In the genomic region with DNA sequence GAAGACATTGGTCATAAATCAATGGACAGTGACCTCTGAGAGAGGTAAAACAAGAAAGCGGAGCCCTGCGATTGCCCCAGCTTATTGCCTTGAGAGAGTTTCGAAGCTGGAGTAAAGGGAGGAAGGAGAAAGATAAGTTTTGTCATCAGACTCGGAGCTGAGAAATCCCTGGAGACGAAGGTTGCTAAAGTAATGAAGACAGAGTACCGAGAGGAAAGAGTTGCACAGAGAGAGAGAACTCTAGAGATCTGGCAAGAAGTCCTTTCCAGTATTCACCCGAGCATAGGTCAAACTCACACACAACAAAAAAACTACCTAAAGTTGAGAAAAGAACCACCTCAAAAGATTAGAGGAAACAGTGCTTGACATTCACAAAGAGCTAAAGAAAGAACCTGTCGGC, we compare ENCODE assay signal across 27 cellular contexts.
"Had no signal": no experiment of that assay in that cellular context is flagged by ENCODE, and none has a peak within 500 bp of the region (broad histone marks: within the 10 kb centered on the region; RNA-seq: fewer than 3 reads in every experiment).

No MANE protein-coding gene starts in this region.

- FAIRE-seq: astrocyte had no signal

- H3K4me1 Mint-ChIP-seq: activated CD4-positive, alpha-beta T cell treated with anti-CD3 and anti-CD28 coated beads, Interleukin-2, amount 10 ng/mL, durations not matched to agents 24 days and 14 days; activated CD8-positive, alpha-beta memory T cell treated with anti-CD3 and anti-CD28 coated beads, Interleukin-2, amount 10 ng/mL, durations not matched to agents 7 days and 5 days; IgD-negative memory B cell; T-helper 17 cell; WTC11 had no signal

- H3K4me1 ChIP-seq: Peyer's patch had no signal

- H3K27me3 ChIP-seq: Peyer's patch had no signal

- H3K4me3 Mint-ChIP-seq: activated CD4-positive, alpha-beta T cell treated with anti-CD3 and anti-CD28 coated beads, Interleukin-2, amount 10 ng/mL, durations not matched to agents 24 days and 14 days; activated CD8-positive, alpha-beta memory T cell treated with anti-CD3 and anti-CD28 coated beads, Interleukin-2, amount 10 ng/mL, durations not matched to agents 7 days and 5 days; activated naive CD8-positive, alpha-beta T cell; activated T-cell treated with anti-CD3 and anti-CD28 coated beads, Interleukin-2, amount 50 U/mL, for 24 hours; activated T-helper 1 cell treated with anti-CD3 and anti-CD28 coated beads, Interleukin-12 subunit alpha, Interleukin-12 subunit beta, Interleukin-2, Interleukin-4 antibody, amounts not matched to agents 30 ng/mL and 10 ng/mL and 1 ng/mL, durations not matched to agents 14 hours and 24 hours and 36 hours; brain; IgD-negative memory B cell; T-helper 17 cell; WTC11 had no signal

- ATAC-seq: activated CD8-positive, alpha-beta memory T cell treated with anti-CD3 and anti-CD28 coated beads, Interleukin-2, amount 10 ng/mL, durations not matched to agents 7 days and 5 days; T-helper 17 cell; WTC11 had no signal

- H3K9me3 Mint-ChIP-seq: activated CD4-positive, alpha-beta T cell treated with anti-CD3 and anti-CD28 coated beads, Interleukin-2, amount 10 ng/mL, durations not matched to agents 24 days and 14 days; activated T-helper 1 cell treated with anti-CD3 and anti-CD28 coated beads, Interleukin-12 subunit alpha, Interleukin-12 subunit beta, Interleukin-2, Interleukin-4 antibody, amounts not matched to agents 30 ng/mL and 10 ng/mL and 1 ng/mL, durations not matched to agents 14 hours and 24 hours and 36 hours had no signal

- H3K27me3 Mint-ChIP-seq: activated CD4-positive, alpha-beta T cell treated with anti-CD3 and anti-CD28 coated beads, Interleukin-2, amount 10 ng/mL, durations not matched to agents 24 days and 14 days; activated CD8-positive, alpha-beta memory T cell treated with anti-CD3 and anti-CD28 coated beads, Interleukin-2, amount 10 ng/mL, durations not matched to agents 7 days and 5 days; activated naive CD8-positive, alpha-beta T cell; activated T-cell treated with anti-CD3 and anti-CD28 coated beads, Interleukin-2, amount 50 U/mL, for 24 hours; brain; IgD-negative memory B cell; T-helper 17 cell had no signal

- DNase-seq: activated CD4-positive, alpha-beta T cell treated with anti-CD3 and anti-CD28 coated beads, Interleukin-2, amount 10 ng/mL, durations not matched to agents 24 days and 14 days; activated CD4-positive, alpha-beta T cell treated with anti-CD3 and anti-CD28 coated beads, Interleukin-2, amount 50 U/mL, for 48 hours; activated CD4-positive, CD25-positive, alpha-beta regulatory T cell treated with anti-CD3 and anti-CD28 coated beads, Interleukin-2, amount 50 U/mL, for 72 hours; activated CD8-positive, alpha-beta memory T cell treated with anti-CD3 and anti-CD28 coated beads, Interleukin-2, amount 10 ng/mL, durations not matched to agents 7 days and 5 days; activated effector memory CD4-positive, alpha-beta T cell treated with Interleukin-2 at 50 U/mL for 16 hours; activated naive CD4-positive, alpha-beta T cell treated with Interleukin-2 at 50 U/mL for 16 hours; activated T-cell treated with anti-CD3 and anti-CD28 coated beads, Interleukin-2, amount 50 U/mL, for 24 hours; amygdala; KG1; NCI-H1092 treated with DMSO at 0.1 percent for 48 hours; NCI-H1417 treated with DMSO at 0.1 percent for 48 hours; NCI-H1694; NCI-H2029 treated with DMSO at 0.1 percent for 48 hours; NCI-H345; NCI-H510A treated with DMSO at 0.1 percent for 48 hours; NCI-H69; Peyer's patch; SIG-M5; T-helper 17 cell; T-helper 9 cell had no signal

- H3K36me3 Mint-ChIP-seq: activated CD8-positive, alpha-beta memory T cell treated with anti-CD3 and anti-CD28 coated beads, Interleukin-2, amount 10 ng/mL, durations not matched to agents 7 days and 5 days; activated naive CD8-positive, alpha-beta T cell; IgD-negative memory B cell had no signal

- H3K27ac Mint-ChIP-seq: activated CD4-positive, alpha-beta T cell treated with anti-CD3 and anti-CD28 coated beads, Interleukin-2, amount 10 ng/mL, durations not matched to agents 24 days and 14 days; activated CD8-positive, alpha-beta memory T cell treated with anti-CD3 and anti-CD28 coated beads, Interleukin-2, amount 10 ng/mL, durations not matched to agents 7 days and 5 days; activated naive CD8-positive, alpha-beta T cell; activated T-cell treated with anti-CD3 and anti-CD28 coated beads, Interleukin-2, amount 50 U/mL, for 24 hours; activated T-helper 1 cell treated with anti-CD3 and anti-CD28 coated beads, Interleukin-12 subunit alpha, Interleukin-12 subunit beta, Interleukin-2, Interleukin-4 antibody, amounts not matched to agents 30 ng/mL and 10 ng/mL and 1 ng/mL, durations not matched to agents 14 hours and 24 hours and 36 hours; brain; T-helper 17 cell; WTC11 had no signal

- H3K27ac ChIP-seq: Peyer's patch, RWPE1 had no signal

- H3K36me3 ChIP-seq: Peyer's patch had no signal

- H3K9me3 ChIP-seq: Peyer's patch had no signal

- H3K4me3 ChIP-seq: Peyer's patch had no signal
